ENCODE assay signal across 1 cellular context in the genomic region with DNA sequence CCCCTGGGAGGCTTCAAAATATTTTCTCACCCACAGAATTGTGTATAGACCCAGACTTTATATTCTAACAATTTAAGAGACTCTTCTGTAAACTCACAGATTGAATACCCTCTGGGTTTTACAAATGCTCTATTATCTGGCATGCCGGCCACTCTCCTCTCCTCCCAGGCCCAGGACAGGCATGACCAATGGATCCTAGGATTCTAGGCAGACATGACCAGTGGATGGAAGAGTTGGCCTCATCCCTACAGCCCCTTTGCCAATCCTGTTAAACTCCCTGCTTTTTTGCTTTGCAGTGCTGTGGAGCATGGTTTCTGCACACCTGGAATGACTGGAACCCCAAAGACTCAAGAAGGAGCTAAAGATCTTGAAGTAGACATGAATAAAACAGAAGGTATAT.
A peak's percentile ranks its signal among the peaks of the same experiment; 100 is the strongest.
TF ChIP-seq lines count a peak whose summit lies in the region.

No MANE protein-coding gene starts in this region.

TF ChIP-seq in HCT116, 20 proteins besides CTCF, POLR2A, EP300 and RAD21 (continued from another document):
- TF ChIP-seq, protein P1, sequence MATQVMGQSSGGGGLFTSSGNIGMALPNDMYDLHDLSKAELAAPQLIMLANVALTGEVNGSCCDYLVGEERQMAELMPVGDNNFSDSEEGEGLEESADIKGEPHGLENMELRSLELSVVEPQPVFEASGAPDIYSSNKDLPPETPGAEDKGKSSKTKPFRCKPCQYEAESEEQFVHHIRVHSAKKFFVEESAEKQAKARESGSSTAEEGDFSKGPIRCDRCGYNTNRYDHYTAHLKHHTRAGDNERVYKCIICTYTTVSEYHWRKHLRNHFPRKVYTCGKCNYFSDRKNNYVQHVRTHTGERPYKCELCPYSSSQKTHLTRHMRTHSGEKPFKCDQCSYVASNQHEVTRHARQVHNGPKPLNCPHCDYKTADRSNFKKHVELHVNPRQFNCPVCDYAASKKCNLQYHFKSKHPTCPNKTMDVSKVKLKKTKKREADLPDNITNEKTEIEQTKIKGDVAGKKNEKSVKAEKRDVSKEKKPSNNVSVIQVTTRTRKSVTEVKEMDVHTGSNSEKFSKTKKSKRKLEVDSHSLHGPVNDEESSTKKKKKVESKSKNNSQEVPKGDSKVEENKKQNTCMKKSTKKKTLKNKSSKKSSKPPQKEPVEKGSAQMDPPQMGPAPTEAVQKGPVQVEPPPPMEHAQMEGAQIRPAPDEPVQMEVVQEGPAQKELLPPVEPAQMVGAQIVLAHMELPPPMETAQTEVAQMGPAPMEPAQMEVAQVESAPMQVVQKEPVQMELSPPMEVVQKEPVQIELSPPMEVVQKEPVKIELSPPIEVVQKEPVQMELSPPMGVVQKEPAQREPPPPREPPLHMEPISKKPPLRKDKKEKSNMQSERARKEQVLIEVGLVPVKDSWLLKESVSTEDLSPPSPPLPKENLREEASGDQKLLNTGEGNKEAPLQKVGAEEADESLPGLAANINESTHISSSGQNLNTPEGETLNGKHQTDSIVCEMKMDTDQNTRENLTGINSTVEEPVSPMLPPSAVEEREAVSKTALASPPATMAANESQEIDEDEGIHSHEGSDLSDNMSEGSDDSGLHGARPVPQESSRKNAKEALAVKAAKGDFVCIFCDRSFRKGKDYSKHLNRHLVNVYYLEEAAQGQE (IDR thresholded peaks at IDR 0.05; ENCODE audit: low read depth): no peak
- TF ChIP-seq POLR2AphosphoS5 (IDR thresholded peaks at IDR 0.05; ENCODE audit: low read depth, low read length): no peak
- peak; percentile 59; the same call in 1 of the 2 replicates for TF ChIP-seq CBX3 (IDR thresholded peaks at IDR 0.05; ENCODE audit: low read depth)
- TF ChIP-seq, protein P2, sequence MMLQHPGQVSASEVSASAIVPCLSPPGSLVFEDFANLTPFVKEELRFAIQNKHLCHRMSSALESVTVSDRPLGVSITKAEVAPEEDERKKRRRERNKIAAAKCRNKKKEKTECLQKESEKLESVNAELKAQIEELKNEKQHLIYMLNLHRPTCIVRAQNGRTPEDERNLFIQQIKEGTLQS (IDR thresholded peaks at IDR 0.05): no peak
- TF ChIP-seq EZH2 (IDR thresholded peaks at IDR 0.05): no peak
